17 cellular contexts compared by ENCODE assay signal in genomic region chr14:50025776-50026175, GRCh38.
DNase-seq lines count a peak whose midpoint lies in the region; ATAC-seq, FAIRE-seq and TF ChIP-seq lines count a peak whose summit lies in the region.
"Had no signal": no experiment of that assay in that cellular context is flagged by ENCODE, and none has a peak within 500 bp of the region (broad histone marks: within the 10 kb centered on the region; RNA-seq: fewer than 3 reads in every experiment).

No MANE protein-coding gene starts in this region.

- DNase-seq in stimulated activated CD4-positive, alpha-beta T cell treated with anti-CD3 and anti-CD28 coated beads, Interleukin-1b, Interleukin-23, amount 100 ng/mL, for 48 hours = peak; percentile 36
- no peak for DNase-seq in stimulated activated CD4-positive, alpha-beta T cell treated with anti-CD3 and anti-CD28 coated beads, Interleukin-2, amount 100 ng/mL, for 24 hours
- DNase-seq in NCI-H2171 treated with DMSO at 0.1 percent for 48 hours (lab: John Stamatoyannopoulos, UW) (peak; percentile 96), bronchial epithelial cell (ENCODE audit: low read depth) (peak; percentile 28), tibial artery (no peak), ecto neural progenitor cell (ENCODE audit: low spot score) (no peak), NCI-H187 treated with DMSO at 0.1 percent for 48 hours (lab: John Stamatoyannopoulos, UW) (no peak)
- DNase-seq: activated B cell treated with CpG ODN at 0.5 μM for 24 hours; activated T-cell treated with anti-CD3 and anti-CD28 coated beads, Interleukin-2, amount 50 U/mL, for 1 hour; AML-193; H9; left ventricle myocardium inferior; naive thymus-derived CD4-positive, alpha-beta T cell; NK-92 treated with Interleukin-12 subunit alpha and Interleukin-12 subunit beta, amount 100 ng/mL, for 24 hours had no signal

- H3K4me3 ChIP-seq in bronchial epithelial cell (ENCODE audit: low read depth, low read length) = no peak overlapping the region
- no peak overlapping the region for H3K4me3 ChIP-seq in tibial artery
- H3K4me3 ChIP-seq: left ventricle myocardium inferior had no signal

- H3K36me3 ChIP-seq in bronchial epithelial cell (ENCODE audit: control insufficient read depth, insufficient read depth, low read length) (no peaks in the 10 kb centered on the region), tibial artery (no peaks in the 10 kb centered on the region)
- H3K36me3 ChIP-seq: left ventricle myocardium inferior had no signal

- intact Hi-C loops in tibial artery (cut with DNase I; ENCODE audit: low total_unique reads) = no loop called here

- H3K27ac ChIP-seq in tibial artery = peak overlapping the region; percentile 67 to 71
- H3K27ac ChIP-seq: left ventricle myocardium inferior had no signal

- FAIRE-seq in bronchial epithelial cell (lab: Jason Lieb, UNC) = no peak
- FAIRE-seq: astrocyte had no signal

- no peaks in the 10 kb centered on the region for H3K27me3 ChIP-seq in bronchial epithelial cell (ENCODE audit: control insufficient read depth, insufficient read depth, low read length)
- no peaks in the 10 kb centered on the region for H3K27me3 ChIP-seq in tibial artery

- peaks cover 4 to 48% (median 29%) of the 10 kb centered on the region in 4 donors for H3K4me1 ChIP-seq in tibial artery
- H3K4me1 ChIP-seq: left ventricle myocardium inferior had no signal

- no peak for ATAC-seq in HG03342 (IDR thresholded peaks at IDR 0.05; ENCODE audit: unreplicated experiment)
- ATAC-seq: naive thymus-derived CD4-positive, alpha-beta T cell; sciatic nerve had no signal

- TF ChIP-seq CTCF in bronchial epithelial cell (IDR thresholded peaks at IDR 0.05; ENCODE audit: insufficient read depth, low read length, severe bottlenecking) = no peak
- TF ChIP-seq CTCF in tibial artery (IDR thresholded peaks at IDR 0.05) = no peak

- H3K9me3 ChIP-seq in tibial artery = peaks cover 0 to 7% (median 0%) of the 10 kb centered on the region in 3 donors

Comparison
In these comparisons a context has a peak if more than half of its experiments do, and no peak if none do; other contexts are left out.
1. DNase-seq: peak in stimulated activated CD4-positive, alpha-beta T cell treated with anti-CD3 and anti-CD28 coated beads, Interleukin-1b, Interleukin-23, amount 100 ng/mL, for 48 hours (single experiment), NCI-H2171 treated with DMSO at 0.1 percent for 48 hours (single experiment) and bronchial epithelial cell (single experiment); none in stimulated activated CD4-positive, alpha-beta T cell treated with anti-CD3 and anti-CD28 coated beads, Interleukin-2, amount 100 ng/mL, for 24 hours (0 of 2), tibial artery (0 of 2), ecto neural progenitor cell (single experiment) and NCI-H187 treated with DMSO at 0.1 percent for 48 hours (single experiment).